Comparison of ENCODE assay signal across 6 cellular contexts in genomic region chr6:163554032-163554431, GRCh38.
"Had no signal": no experiment of that assay in that cellular context is flagged by ENCODE, and none has a peak within 500 bp of the region (broad histone marks: within the 10 kb centered on the region; RNA-seq: fewer than 3 reads in every experiment).

No MANE protein-coding gene starts in this region.

- H3K27me3 ChIP-seq: breast epithelium had no signal

- H3K9me3 ChIP-seq: breast epithelium, prostate gland, thoracic aorta had no signal

- FAIRE-seq: colon, frontal cortex had no signal

- H3K27ac ChIP-seq: breast epithelium, prostate gland, thoracic aorta had no signal

- ATAC-seq: stimulated activated naive CD8-positive, alpha-beta T cell treated with anti-CD3 and anti-CD28 coated beads, Interleukin-15, Interleukin-2, amounts not matched to agents 100 U/mL and 50 U/mL, for 24 hours had no signal

- H3K4me1 ChIP-seq: breast epithelium, prostate gland had no signal

- H3K36me3 ChIP-seq: breast epithelium, prostate gland, thoracic aorta had no signal

- H3K4me3 ChIP-seq: breast epithelium, prostate gland, thoracic aorta had no signal
